8 cellular contexts compared by ENCODE assay signal in genomic region chr16:71746442-71747046, GRCh38. TPM values are rescaled to one million over a fixed set of nuclear protein-coding genes. Genes with fewer than 3 reads are reported as not detected.
A peak's percentile ranks its signal among the peaks of the same experiment; 100 is the strongest.
DNase-seq lines count a peak whose midpoint lies in the region; TF ChIP-seq lines count a peak whose summit lies in the region.

No MANE protein-coding gene starts in this region.

- no peak overlapping the region for H3K27ac ChIP-seq in 22Rv1
- no peak overlapping the region for H3K27ac ChIP-seq in tibial nerve
- H3K27ac ChIP-seq in effector memory CD4-positive, alpha-beta T cell (ENCODE audit: insufficient read depth, low read length, poor library complexity, severe bottlenecking), result no peak overlapping the region

- no peak overlapping the region for H3K4me3 ChIP-seq in tibial nerve
- no peak overlapping the region for H3K4me3 ChIP-seq in effector memory CD4-positive, alpha-beta T cell (ENCODE audit: insufficient read depth, low read depth, low read length, poor library complexity, severe bottlenecking)

- no peaks in the 10 kb centered on the region for H3K4me1 ChIP-seq in tibial nerve
- H3K4me1 ChIP-seq in effector memory CD4-positive, alpha-beta T cell (ENCODE audit: control insufficient read depth, insufficient read depth, low read length, poor library complexity, severe bottlenecking), result no peaks in the 10 kb centered on the region

- peaks cover 0 to 93% (median 13%) of the 10 kb centered on the region in 3 donors for H3K36me3 ChIP-seq in tibial nerve
- H3K36me3 ChIP-seq in effector memory CD4-positive, alpha-beta T cell (ENCODE audit: control insufficient read depth, insufficient read depth, low read length), result peaks cover 67% of the 10 kb centered on the region

- TF ChIP-seq POLR2A in tibial nerve (IDR thresholded peaks at IDR 0.05), result no peak

- DNase-seq in DMS 273 (lab: John Stamatoyannopoulos, UW; ENCODE audit: unreplicated experiment), result peak; percentile 67
- peak; percentile 78 for DNase-seq in NAMALWA (ENCODE audit: low spot score)
- DNase-seq in activated naive CD4-positive, alpha-beta T cell treated with anti-CD3 and anti-CD28 coated beads, Interleukin-2, amount 10 ng/mL, durations not matched to agents 7 days and 5 days, result peak; percentile 36
- peak; percentile 12 to 27 (median 25) for DNase-seq in immature natural killer cell
- no peak for DNase-seq in tibial nerve (ENCODE audit: low spot score in 2 of 2)
- DNase-seq in epidermal melanocyte (ENCODE audit: insufficient read length, low spot score), result no peak
- no peak for DNase-seq in effector memory CD4-positive, alpha-beta T cell

- no peaks in the 10 kb centered on the region for H3K27me3 ChIP-seq in tibial nerve
- no peaks in the 10 kb centered on the region for H3K27me3 ChIP-seq in effector memory CD4-positive, alpha-beta T cell (replicated peaks; ENCODE audit: control insufficient read depth, insufficient read depth, low read length, poor library complexity, severe bottlenecking)

- TF ChIP-seq CTCF in 22Rv1 (IDR thresholded peaks at IDR 0.05) (peak; percentile 87), tibial nerve (IDR thresholded peaks at IDR 0.05) (peak; percentile 31 to 60 (median 56))

- WGBS in tibial nerve, 2 donors, result 58 to 64% methylated on average over 7 of the region's 7 CpGs

- no peak overlapping the region for H3K27ac Mint-ChIP-seq in activated naive CD4-positive, alpha-beta T cell treated with anti-CD3 and anti-CD28 coated beads, Interleukin-2, amount 10 ng/mL, durations not matched to agents 7 days and 5 days
- no peak overlapping the region for H3K27ac Mint-ChIP-seq in immature natural killer cell

- no peaks in the 10 kb centered on the region for H3K9me3 Mint-ChIP-seq in activated naive CD4-positive, alpha-beta T cell treated with anti-CD3 and anti-CD28 coated beads, Interleukin-2, amount 10 ng/mL, durations not matched to agents 7 days and 5 days
- H3K9me3 Mint-ChIP-seq in immature natural killer cell, result no peaks in the 10 kb centered on the region

- H3K4me3 Mint-ChIP-seq in activated naive CD4-positive, alpha-beta T cell treated with anti-CD3 and anti-CD28 coated beads, Interleukin-2, amount 10 ng/mL, durations not matched to agents 7 days and 5 days, result no peak overlapping the region
- H3K4me3 Mint-ChIP-seq in immature natural killer cell, result no peak overlapping the region

- no peak for TF ChIP-seq EP300 in tibial nerve (IDR thresholded peaks at IDR 0.05)

- H3K9me3 ChIP-seq in tibial nerve, result no peaks in the 10 kb centered on the region
- H3K9me3 ChIP-seq in effector memory CD4-positive, alpha-beta T cell (ENCODE audit: control insufficient read depth, low read length), result no peaks in the 10 kb centered on the region

- CTCF ChIA-PET in activated naive CD4-positive, alpha-beta T cell treated with anti-CD3 and anti-CD28 coated beads, Interleukin-2, amount 10 ng/mL, durations not matched to agents 7 days and 5 days (lab: Charles Lee), result no interaction called here

- H3K4me1 Mint-ChIP-seq in activated naive CD4-positive, alpha-beta T cell treated with anti-CD3 and anti-CD28 coated beads, Interleukin-2, amount 10 ng/mL, durations not matched to agents 7 days and 5 days, result peaks cover 2% of the 10 kb centered on the region
- peaks cover 0 to 6% of the 10 kb centered on the region in 2 donors for H3K4me1 Mint-ChIP-seq in immature natural killer cell

- H3K36me3 Mint-ChIP-seq in activated naive CD4-positive, alpha-beta T cell treated with anti-CD3 and anti-CD28 coated beads, Interleukin-2, amount 10 ng/mL, durations not matched to agents 7 days and 5 days, result peaks cover 48% of the 10 kb centered on the region
- H3K36me3 Mint-ChIP-seq in immature natural killer cell, result peaks cover 16 to 41% (median 30%) of the 10 kb centered on the region in 3 donors

- no peaks in the 10 kb centered on the region for H3K27me3 Mint-ChIP-seq in activated naive CD4-positive, alpha-beta T cell treated with anti-CD3 and anti-CD28 coated beads, Interleukin-2, amount 10 ng/mL, durations not matched to agents 7 days and 5 days
- H3K27me3 Mint-ChIP-seq in immature natural killer cell (ENCODE audit: low read depth in 3 of 3), result peaks cover 0 to 2% (median 0%) of the 10 kb centered on the region in 3 donors

RNA-seq across cellular contexts. Expression of gene PHLPP2, which starts 22.0 kb away (rescaled TPM):
- 1 to 10 TPM in 1 of 3 donors, under 1 TPM in 2; 0.30 to 3.0 (median 0.80) TPM for polyA plus RNA-seq in immature natural killer cell
- 10 to 100 TPM; 13.8 to 18.2 (median 16.2) TPM for total RNA-seq in tibial nerve

Comparison
In these comparisons a context has a peak if more than half of its experiments do, and no peak if none do; other contexts are left out.
1. DNase-seq: peak in DMS 273 (single experiment), NAMALWA (single experiment), activated naive CD4-positive, alpha-beta T cell treated with anti-CD3 and anti-CD28 coated beads, Interleukin-2, amount 10 ng/mL, durations not matched to agents 7 days and 5 days (single experiment) and immature natural killer cell (3 of 3); none in tibial nerve (0 of 2), epidermal melanocyte (single experiment) and effector memory CD4-positive, alpha-beta T cell (0 of 3).